10 cellular contexts compared by ENCODE assay signal in the genomic region with DNA sequence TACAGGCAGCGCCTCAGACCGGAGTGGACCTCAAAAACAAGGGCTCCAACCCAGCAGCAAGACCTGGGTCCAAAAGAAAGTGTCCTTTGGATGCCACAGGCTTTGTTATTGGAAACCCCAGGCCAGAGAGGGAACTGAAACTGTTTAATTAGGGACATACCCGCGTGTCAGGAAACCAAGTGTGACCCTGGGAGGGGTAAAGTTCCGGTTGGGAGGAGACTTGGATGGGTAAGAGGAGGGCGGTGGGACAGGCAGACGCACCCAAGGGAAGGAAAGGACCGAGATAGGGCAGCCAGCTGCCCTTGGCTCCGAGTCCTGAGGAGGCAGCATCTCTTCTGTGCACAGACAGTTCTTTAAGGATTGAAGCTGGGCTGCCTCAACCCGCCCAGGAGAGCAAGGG.
DNase-seq lines count a peak whose midpoint lies in the region; ATAC-seq, FAIRE-seq and TF ChIP-seq lines count a peak whose summit lies in the region.
"Had no signal": no experiment of that assay in that cellular context is flagged by ENCODE, and none has a peak within 500 bp of the region (broad histone marks: within the 10 kb centered on the region; RNA-seq: fewer than 3 reads in every experiment).

No MANE protein-coding gene starts in this region.

- TF ChIP-seq POLR2A in GM12892 (IDR thresholded peaks at IDR 0.05; ENCODE audit: low read depth, low read length), result no peak
- no peak for TF ChIP-seq POLR2A in endothelial cell of umbilical vein (IDR thresholded peaks at IDR 0.05; ENCODE audit: low read depth, low read length)

- no peaks in the 10 kb centered on the region for H3K9me1 ChIP-seq in endothelial cell of umbilical vein (replicated peaks; ENCODE audit: control insufficient read depth, extremely low read depth, insufficient read depth, low read length)

- H4K8ac ChIP-seq in mesendoderm (ENCODE audit: low read depth, low read length), result no peak overlapping the region

- no peak overlapping the region for H3K4me3 ChIP-seq in endothelial cell of umbilical vein (replicated peaks in 1 of 3; ENCODE audit: insufficient read depth in 1 of 3, low read depth in 1 of 3, low read length in 3 of 3)
- no peak overlapping the region for H3K4me3 ChIP-seq in mesendoderm (ENCODE audit: low read length)

- H3K79me1 ChIP-seq in mesendoderm (ENCODE audit: low read length), result no peaks in the 10 kb centered on the region

- H3K4ac ChIP-seq in mesendoderm (ENCODE audit: low read depth, low read length), result no peak overlapping the region

- H3K9me3 ChIP-seq in endothelial cell of umbilical vein (replicated peaks; ENCODE audit: control insufficient read depth, insufficient read depth, low read length), result no peaks in the 10 kb centered on the region

- H2BK15ac ChIP-seq in mesendoderm (replicated peaks; ENCODE audit: low read depth), result no peak overlapping the region

- H2AK5ac ChIP-seq in mesendoderm (ENCODE audit: low read length), result no peak overlapping the region

- H3K18ac ChIP-seq in mesendoderm (ENCODE audit: low read length), result no peak overlapping the region

- H4K5ac ChIP-seq in mesendoderm (ENCODE audit: low read length), result no peak overlapping the region

- BruUV-seq in endothelial cell of umbilical vein (replicated peaks; lab: Mats Ljungman, UMichigan), result no TSS peak

- H3K27me3 ChIP-seq in endothelial cell of umbilical vein (ENCODE audit: control insufficient read depth in 2 of 2, insufficient read depth in 2 of 2, low read length in 2 of 2) (no peaks in the 10 kb centered on the region), mesendoderm (ENCODE audit: insufficient read depth, low read length, poor library complexity) (no peaks in the 10 kb centered on the region)

- H3K79me2 ChIP-seq in endothelial cell of umbilical vein (ENCODE audit: control insufficient read depth, insufficient read depth, low read length) (no peaks in the 10 kb centered on the region), mesendoderm (ENCODE audit: control insufficient read depth, insufficient read depth, low read length) (no peaks in the 10 kb centered on the region)

- peak overlapping the region; percentile 46 for H2AFZ ChIP-seq in endothelial cell of umbilical vein (ENCODE audit: low read depth, low read length)

- CTCF ChIA-PET in endothelial cell of umbilical vein (lab: Charles Lee), result no interaction called here

- no peaks in the 10 kb centered on the region for H3K36me3 ChIP-seq in endothelial cell of umbilical vein (ENCODE audit: control insufficient read depth in 2 of 2, extremely low read depth in 1 of 2, insufficient read depth in 2 of 2, low read length in 2 of 2)
- no peaks in the 10 kb centered on the region for H3K36me3 ChIP-seq in mesendoderm (ENCODE audit: control insufficient read depth, insufficient read depth, low read length)

- H3K27ac ChIP-seq in endothelial cell of umbilical vein (ENCODE audit: insufficient read depth, low read depth, low read length), result no peak overlapping the region
- no peak overlapping the region for H3K27ac ChIP-seq in mesendoderm (ENCODE audit: low read depth, low read length)
- H3K27ac ChIP-seq: RWPE1 had no signal

- FAIRE-seq in GM12892 (lab: Jason Lieb, UNC) (peak; percentile 78), endothelial cell of umbilical vein (lab: Jason Lieb, UNC) (no peak)

- no peak overlapping the region for H3K23ac ChIP-seq in mesendoderm (ENCODE audit: low read length)

- no peaks in the 10 kb centered on the region for H4K20me1 ChIP-seq in endothelial cell of umbilical vein (replicated peaks; ENCODE audit: control insufficient read depth, extremely low read depth, insufficient read depth, low read length)

- no peak overlapping the region for H2BK120ac ChIP-seq in mesendoderm (ENCODE audit: low read depth, low read length)

- DNase-seq in GM12892 (ENCODE audit: insufficient read length) (no peak), GM20000 (ENCODE audit: low spot score) (peak; percentile 49), endothelial cell of umbilical vein (ENCODE audit: low read depth, low spot score) (no peak), COLO668 (lab: John Stamatoyannopoulos, UW; ENCODE audit: unreplicated experiment) (no peak), mesendoderm (no peak)
- DNase-seq in effector CD4-positive, alpha-beta T cell, result no peak
- DNase-seq: DMS 273 treated with DMSO at 0.1 percent for 48 hours had no signal

- no peak overlapping the region for H2BK5ac ChIP-seq in mesendoderm (ENCODE audit: low read length)

- POLR2A ChIA-PET in endothelial cell of umbilical vein (lab: Charles Lee), result no interaction called here

- no peak overlapping the region for H3K4me2 ChIP-seq in endothelial cell of umbilical vein (ENCODE audit: insufficient read depth, low read length)
- no peak overlapping the region for H3K4me2 ChIP-seq in mesendoderm (ENCODE audit: low read length)

- no CpG with 5 or more reads among the region's 10 CpGs for WGBS in mesendoderm (ENCODE audit: extremely low coverage, insufficient coverage, low lambda C conversion rate)

- no peak overlapping the region for H3K9ac ChIP-seq in endothelial cell of umbilical vein (replicated peaks; ENCODE audit: extremely low read depth, insufficient read depth, low read length)
- no peak overlapping the region for H3K9ac ChIP-seq in mesendoderm (ENCODE audit: low read length)

- no peak for TF ChIP-seq CTCF in GM20000 (IDR thresholded peaks at IDR 0.05; ENCODE audit: extremely low read depth, missing control alignments)
- TF ChIP-seq CTCF in endothelial cell of umbilical vein (IDR thresholded peaks at IDR 0.05; ENCODE audit: extremely low read depth in 1 of 2, insufficient read depth in 1 of 2, low read depth in 1 of 2, low read length in 2 of 2), result no peak

- intact Hi-C loops in endothelial cell of umbilical vein (cut with micrococcal nuclease), result no loop called here

- peak; percentile 87 for ATAC-seq in HG03135 (IDR thresholded peaks at IDR 0.05; ENCODE audit: unreplicated experiment)
- no peak for ATAC-seq in GM19324 (IDR thresholded peaks at IDR 0.05; ENCODE audit: low FRiP score, unreplicated experiment)

- peaks cover 23% of the 10 kb centered on the region for H3K4me1 ChIP-seq in endothelial cell of umbilical vein (ENCODE audit: control insufficient read depth, extremely low read depth, insufficient read depth, low read length)
- no peaks in the 10 kb centered on the region for H3K4me1 ChIP-seq in mesendoderm (ENCODE audit: control insufficient read depth, low read depth, low read length)

- no peak overlapping the region for H3K56ac ChIP-seq in mesendoderm (ENCODE audit: low read length)

- dilution Hi-C loops in endothelial cell of umbilical vein (cut with MboI; ENCODE audit: extremely low pct_ligation_motif_present, low sequenced_read_pairs), result no loop called here

TF ChIP-seq in endothelial cell of umbilical vein, 7 proteins besides CTCF, POLR2A, EP300 and RAD21:
- TF ChIP-seq MAX (IDR thresholded peaks at IDR 0.05; ENCODE audit: insufficient read depth, insufficient read length), result no peak
- no peak for TF ChIP-seq JUN (IDR thresholded peaks at IDR 0.05; ENCODE audit: borderline replicate concordance, insufficient read depth, insufficient read length, low read depth)
TF ChIP-seq in endothelial cell of umbilical vein: peak in this region for 0.
